In the genomic region with DNA sequence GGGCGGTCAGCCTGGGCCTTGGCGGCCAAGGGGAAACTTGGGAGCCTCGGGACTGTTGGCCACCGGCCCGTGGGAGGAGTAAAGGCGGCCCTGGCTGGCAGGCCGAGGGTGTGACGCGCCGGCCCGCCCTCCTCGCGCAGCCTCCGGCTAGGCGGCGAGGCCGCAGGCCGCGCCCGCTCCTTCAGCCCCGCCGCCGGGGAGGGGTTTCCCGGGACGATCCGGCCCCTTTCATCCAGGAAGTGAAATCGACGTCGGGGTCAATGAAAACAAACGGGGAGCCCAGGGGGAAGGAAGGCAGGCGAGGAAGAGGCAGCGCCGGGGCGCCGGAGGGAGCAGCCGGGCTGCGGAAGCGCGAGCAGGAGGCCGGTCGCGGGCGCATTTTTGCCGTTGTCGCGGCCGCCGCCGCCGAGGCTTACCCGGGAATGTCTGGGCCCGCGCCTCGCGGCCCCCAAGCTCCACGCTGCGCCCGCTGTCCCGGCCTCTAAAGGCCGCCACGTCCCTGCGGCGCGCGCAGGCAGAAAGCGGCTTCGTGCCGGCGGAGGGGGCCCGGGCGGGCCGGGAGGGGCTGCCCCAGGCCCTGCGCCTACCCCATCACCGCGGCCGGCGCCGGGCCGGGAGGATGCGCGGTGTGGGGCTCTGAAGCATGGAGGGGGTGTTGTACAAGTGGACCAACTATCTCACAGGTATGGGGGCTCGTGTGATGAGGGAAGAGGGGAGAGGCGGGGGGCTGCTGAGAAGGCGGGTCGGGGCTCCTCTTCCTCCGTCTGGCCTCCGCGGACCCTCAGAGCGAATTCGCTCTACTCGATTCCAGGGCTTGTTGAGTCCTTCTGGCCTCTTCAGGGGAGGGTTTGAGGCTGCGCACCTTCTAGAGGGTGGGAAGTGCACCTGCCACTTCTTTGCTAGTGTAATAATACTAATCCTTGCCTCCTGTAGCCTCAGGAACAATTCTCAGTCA, we compare ENCODE assay signal across 8 cellular contexts. TPM values are rescaled to one million over a fixed set of nuclear protein-coding genes. Genes with fewer than 3 reads are reported as not detected.
DNase-seq lines count a peak whose midpoint lies in the region; ATAC-seq and TF ChIP-seq lines count a peak whose summit lies in the region.

Gene PLEKHA3 (plus strand): TSS at position 231 of the 955 bp plus-strand sequence. CDS start 413 bp downstream, at position 644.

- peaks cover 2% of the 10 kb centered on the region for H3K36me3 Mint-ChIP-seq in activated naive CD8-positive, alpha-beta T cell
- no peaks in the 10 kb centered on the region for H3K36me3 Mint-ChIP-seq in glutamatergic neuron (ENCODE audit: unreplicated experiment)
- peaks cover 3% of the 10 kb centered on the region for H3K36me3 Mint-ChIP-seq in osteocyte (ENCODE audit: unreplicated experiment)

- H3K4me3 ChIP-seq in thymus (ENCODE audit: low read length): peak within 1 kb of the TSS; percentile 63

- WGBS in thymus: under 1% methylated on average over 92 of the region's 92 CpGs

- H3K27ac ChIP-seq in thymus (ENCODE audit: low read depth): peak within 1 kb of the TSS; percentile 84

- ATAC-seq in HG02588 (IDR thresholded peaks at IDR 0.05; ENCODE audit: unreplicated experiment): peak; percentile 75

- H3K27me3 ChIP-seq in thymus (ENCODE audit: control insufficient read depth, insufficient read depth): no peaks in the 10 kb centered on the region

- DNase-seq in GM10266 (ENCODE audit: extremely low spot score) (peak; percentile 91), NCI-H1048 (lab: John Stamatoyannopoulos, UW) (peak; percentile 65), SKM-1 treated with dmso at 0.1 percent for 144 hours (lab: John Stamatoyannopoulos, UW; ENCODE audit: unreplicated experiment) (peak; percentile 92), glutamatergic neuron (peak; percentile 95), osteocyte (ENCODE audit: extremely low spot score, unreplicated experiment) (peak; percentile 98)

- H3K9me3 Mint-ChIP-seq in activated naive CD8-positive, alpha-beta T cell (ENCODE audit: low read depth): no peaks in the 10 kb centered on the region
- H3K9me3 Mint-ChIP-seq in glutamatergic neuron (ENCODE audit: unreplicated experiment) (peaks cover 5% of the 10 kb centered on the region), osteocyte (ENCODE audit: unreplicated experiment) (no peaks in the 10 kb centered on the region)

- H3K27ac Mint-ChIP-seq in activated naive CD8-positive, alpha-beta T cell: peak within 1 kb of the TSS; percentile 96
- H3K27ac Mint-ChIP-seq in glutamatergic neuron (ENCODE audit: unreplicated experiment) (peak within 1 kb of the TSS; percentile 100), osteocyte (ENCODE audit: unreplicated experiment) (peak within 1 kb of the TSS; percentile 100)

- no peaks in the 10 kb centered on the region for H3K36me3 ChIP-seq in thymus (ENCODE audit: control insufficient read depth, insufficient read depth)

- no peaks in the 10 kb centered on the region for H3K27me3 Mint-ChIP-seq in activated naive CD8-positive, alpha-beta T cell
- H3K27me3 Mint-ChIP-seq in glutamatergic neuron (ENCODE audit: unreplicated experiment): peaks cover 13% of the 10 kb centered on the region
- H3K27me3 Mint-ChIP-seq in osteocyte (ENCODE audit: unreplicated experiment): no peaks in the 10 kb centered on the region

- no peak for TF ChIP-seq CTCF in GM10266 (IDR thresholded peaks at IDR 0.05; ENCODE audit: control insufficient read depth, insufficient read depth, low read depth, missing control alignments)
- no peak for TF ChIP-seq CTCF in glutamatergic neuron (IDR thresholded peaks at IDR 0.05; ENCODE audit: partially characterized antibody, unreplicated experiment)
- TF ChIP-seq CTCF in osteocyte (IDR thresholded peaks at IDR 0.05): no peak

- H3K9me3 ChIP-seq in thymus (ENCODE audit: control insufficient read depth): no peaks in the 10 kb centered on the region

- peak within 1 kb of the TSS; percentile 98 for H3K4me3 Mint-ChIP-seq in activated naive CD8-positive, alpha-beta T cell
- H3K4me3 Mint-ChIP-seq in glutamatergic neuron (ENCODE audit: unreplicated experiment) (peak within 1 kb of the TSS; percentile 95), osteocyte (ENCODE audit: unreplicated experiment) (peak within 1 kb of the TSS; percentile 94)

- H3K4me1 Mint-ChIP-seq in activated naive CD8-positive, alpha-beta T cell (ENCODE audit: low read depth): peaks cover 64% of the 10 kb centered on the region
- H3K4me1 Mint-ChIP-seq in glutamatergic neuron (ENCODE audit: low read depth, unreplicated experiment) (peaks cover 19% of the 10 kb centered on the region), osteocyte (ENCODE audit: unreplicated experiment) (peaks cover 59% of the 10 kb centered on the region)

- peaks cover 18% of the 10 kb centered on the region for H3K4me1 ChIP-seq in thymus (ENCODE audit: control insufficient read depth, insufficient read depth, low read length)

RNA-seq across cellular contexts. Expression of gene PLEKHA3, which starts in this region (rescaled TPM):
- total RNA-seq in glutamatergic neuron (ENCODE audit: unreplicated experiment) (26.3 TPM), osteocyte (29.1 and 36.2 TPM in 2 replicates)
- 3.8 TPM for polyA plus RNA-seq in thymus

Comparison
In these comparisons a context has a peak if more than half of its experiments do, and no peak if none do; other contexts are left out.
1. Peak in every context shown above with its lines: DNase-seq, ATAC-seq, H3K4me3 ChIP-seq and H3K27ac ChIP-seq.